In the genomic region with DNA sequence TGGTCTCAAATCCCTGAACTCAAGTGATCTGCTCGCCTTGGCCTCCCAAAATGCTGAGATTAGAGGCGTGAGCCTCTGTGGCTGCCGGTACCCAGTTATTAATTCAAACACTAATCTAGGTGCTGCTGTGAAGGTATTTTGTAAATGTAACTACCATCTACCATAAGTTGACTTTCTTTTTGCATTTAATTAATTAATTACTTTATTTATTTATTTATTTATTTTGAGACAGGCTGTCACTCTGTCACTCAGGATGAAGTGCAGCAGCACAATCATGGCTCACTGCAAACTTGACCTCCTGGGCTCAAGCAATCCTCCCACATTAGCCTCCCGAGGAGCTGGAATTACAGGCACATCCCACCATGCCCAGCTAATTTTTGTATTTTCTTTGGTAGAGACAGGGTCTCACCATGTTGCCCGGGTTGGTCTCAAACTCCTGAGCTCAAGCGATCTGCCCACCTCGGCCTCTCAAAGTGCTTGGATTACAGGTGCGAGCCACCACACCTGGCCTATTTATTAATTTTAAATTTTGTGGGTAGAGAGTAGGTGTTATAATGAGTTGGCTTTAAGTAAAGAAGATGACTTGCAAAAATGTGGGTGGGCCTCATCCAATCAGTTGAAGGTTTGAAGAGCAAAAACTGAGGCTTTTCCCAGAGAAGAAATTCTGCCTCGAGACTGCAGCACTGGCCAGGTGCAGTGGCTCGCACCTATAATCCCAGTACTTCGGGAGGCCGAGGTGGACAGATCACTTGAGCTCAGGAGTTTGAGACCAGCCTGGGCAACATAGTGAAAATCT, we compare ENCODE assay signal across 2 cellular contexts.
TF ChIP-seq lines count a peak whose summit lies in the region.

No MANE protein-coding gene starts in this region.

TF ChIP-seq in IMR-90, 13 proteins besides CTCF, POLR2A, EP300 and RAD21:
- TF ChIP-seq CHD1 (IDR thresholded peaks at IDR 0.05; ENCODE audit: low read depth, low read length) (no peak), FOS (IDR thresholded peaks at IDR 0.05; ENCODE audit: low read depth, low read length) (no peak), BHLHE40 (IDR thresholded peaks at IDR 0.05; ENCODE audit: low read depth, low read length) (no peak), NFE2L2 (IDR thresholded peaks at IDR 0.05; ENCODE audit: low read depth, low read length) (peak; percentile 70)
TF ChIP-seq in IMR-90: peak in this region for 1.

TF ChIP-seq in H1, 55 proteins besides CTCF, POLR2A, EP300 and RAD21:
- TF ChIP-seq KDM1A (IDR thresholded peaks at IDR 0.05; ENCODE audit: borderline replicate concordance, low read length) (0 out of 2 replicates have a peak, but pooled peaks have one; percentile 23), BRCA1 (IDR thresholded peaks at IDR 0.05; ENCODE audit: low read depth, low read length) (no peak)
